In the genomic region with DNA sequence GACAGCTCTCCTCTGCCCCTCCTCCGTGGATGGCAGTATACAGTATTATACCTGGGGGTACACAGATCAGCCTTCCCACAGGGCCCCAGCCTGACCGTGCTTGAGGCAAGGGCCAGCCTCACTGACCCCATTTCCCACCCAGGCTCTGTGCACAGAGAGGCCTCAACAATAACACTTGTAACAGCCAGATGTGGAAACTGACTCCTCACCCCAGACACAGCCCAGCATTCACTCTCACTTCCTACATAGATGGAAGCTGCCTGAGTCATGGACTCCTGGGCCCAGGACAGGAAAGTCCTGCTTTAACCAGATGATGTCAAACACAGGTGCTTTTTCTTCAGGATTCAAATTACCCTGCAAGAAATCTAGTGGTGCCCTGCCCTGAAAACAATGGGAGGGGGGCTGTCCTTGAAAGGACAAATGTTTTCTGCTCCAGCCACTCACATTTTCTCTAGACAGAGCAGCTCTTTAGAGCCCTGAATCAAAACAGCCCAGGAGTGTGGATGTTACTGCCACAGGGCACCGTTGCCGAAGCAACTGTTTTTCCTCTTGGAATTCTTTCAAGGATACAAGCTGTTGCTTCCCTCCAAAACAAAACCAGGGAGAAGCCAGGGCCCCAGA, we compare ENCODE assay signal across 8 cellular contexts. TPM values are rescaled to one million over a fixed set of nuclear protein-coding genes. Genes with fewer than 3 reads are reported as not detected.
A peak's percentile ranks its signal among the peaks of the same experiment; 100 is the strongest.
DNase-seq lines count a peak whose midpoint lies in the region; ATAC-seq and TF ChIP-seq lines count a peak whose summit lies in the region.

No MANE protein-coding gene starts in this region.

- CTCF ChIA-PET in AG04450 (lab: Charles Lee): interaction anchor here (0.6 kb wide), 1 partner anchor 310 kb away, joined by 4 read pairs; no protein-coding TSS in a partner anchor

- peak overlapping the region; percentile 59 for H3K27ac ChIP-seq in AG04450 (ENCODE audit: low read depth, low read length)

- no peak overlapping the region for H3K4me3 ChIP-seq in AG04450 (ENCODE audit: low read depth, low read length)
- no peak overlapping the region for H3K4me3 ChIP-seq in cardiac fibroblast (replicated peaks in 1 of 2; ENCODE audit: low read depth in 2 of 2, low read length in 2 of 2)
- H3K4me3 ChIP-seq in H7 (ENCODE audit: insufficient read depth, low read depth, low read length): no peak overlapping the region

- TF ChIP-seq CTCF in AG04450 (IDR thresholded peaks at IDR 0.05; ENCODE audit: low read depth, low read length) (no peak), cardiac fibroblast (IDR thresholded peaks at IDR 0.05; ENCODE audit: low read depth, low read length) (no peak)

- DNase-seq in AG04450 (ENCODE audit: low read depth, low spot score): peak; percentile 21
- peak; percentile 64 for DNase-seq in HPDE6-E6E7 (ENCODE audit: extremely low spot score)
- peak; percentile 56 to 78 for DNase-seq in cardiac fibroblast (ENCODE audit: low read depth in 2 of 2)
- peak; percentile 84 to 92 for DNase-seq in lung microvascular endothelial cell (ENCODE audit: low read depth in 2 of 2)
- no peak for DNase-seq in SW480 (ENCODE audit: low spot score)
- DNase-seq in middle frontal gyrus (ENCODE audit: extremely low spot score, low spot score): no peak
- DNase-seq in H7: no peak

- no peaks in the 10 kb centered on the region for H3K36me3 ChIP-seq in H7 (replicated peaks; ENCODE audit: control insufficient read depth, insufficient read depth, low read length)

- H3K27me3 ChIP-seq in AG04450 (ENCODE audit: control insufficient read depth, insufficient read depth, low read length) (no peaks in the 10 kb centered on the region), H7 (ENCODE audit: control insufficient read depth, insufficient read depth, low read length) (no peaks in the 10 kb centered on the region)

- POLR2A ChIA-PET in AG04450 (lab: Yijun Ruan, JAX): interaction anchor here (0.7 kb wide), 1 partner anchor 13 kb away, joined by 3 read pairs; no protein-coding TSS in a partner anchor

- ATAC-seq in HG02870 (IDR thresholded peaks at IDR 0.05; ENCODE audit: unreplicated experiment): no peak

- no peaks in the 10 kb centered on the region; the same call in 1 of the 2 replicates for H3K9me3 ChIP-seq in AG04450 (ENCODE audit: control insufficient read depth, insufficient read depth, low read length)

RNA-seq across cellular contexts. Expression of a gene that starts 16.4 kb away (rescaled TPM):
- 18.3 and 18.4 TPM in 2 replicates for polyA plus RNA-seq in AG04450 (2011; rRNA removed)
- polyA minus RNA-seq in AG04450 (2011; rRNA and poly(A)+ RNA removed): 24.9 and 30.7 TPM in 2 replicates
- 19.8 and 31.2 TPM in 2 replicates for total RNA-seq in lung microvascular endothelial cell
- 40.0 and 40.9 TPM in 2 replicates for total RNA-seq in H7 (2014; rRNA removed; shearing (Covaris generic))

RNA-seq across cellular contexts. Expression of a gene that starts 19.3 kb away (rescaled TPM):
- 2.1 and 2.9 TPM in 2 replicates for polyA plus RNA-seq in AG04450 (2011; rRNA removed)
- polyA minus RNA-seq in AG04450 (2011; rRNA and poly(A)+ RNA removed): 4.0 and 4.3 TPM in 2 replicates
- total RNA-seq in lung microvascular endothelial cell: 14.2 and 16.5 TPM in 2 replicates
- 51.6 and 65.4 TPM in 2 replicates for total RNA-seq in H7 (2014; rRNA removed; shearing (Covaris generic))

Comparison
In these comparisons a context has a peak if more than half of its experiments do, and no peak if none do; other contexts are left out.
1. DNase-seq: peak in AG04450 (single experiment), HPDE6-E6E7 (single experiment), cardiac fibroblast (2 of 2) and lung microvascular endothelial cell (2 of 2); none in SW480 (single experiment), middle frontal gyrus (single experiment) and H7 (single experiment).